Comparison of ENCODE assay signal across 22 cellular contexts in genomic region chr1:216499581-216500272, GRCh38.
DNase-seq lines count a peak whose midpoint lies in the region; ATAC-seq, FAIRE-seq and TF ChIP-seq lines count a peak whose summit lies in the region.
"Had no signal": no experiment of that assay in that cellular context is flagged by ENCODE, and none has a peak within 500 bp of the region (broad histone marks: within the 10 kb centered on the region; RNA-seq: fewer than 3 reads in every experiment).

No MANE protein-coding gene starts in this region.

- H3K4ac ChIP-seq in mesendoderm (ENCODE audit: low read depth, low read length): no peak overlapping the region

- H3K23ac ChIP-seq in mesendoderm (ENCODE audit: low read length): no peak overlapping the region

- TF ChIP-seq CTCF in Calu3 (IDR thresholded peaks at IDR 0.05; ENCODE audit: unreplicated experiment) (no peak), nephron progenitor cell (IDR thresholded peaks at IDR 0.05) (no peak)

- no peak overlapping the region for H3K18ac ChIP-seq in mesendoderm (ENCODE audit: low read length)

- H3K4me2 ChIP-seq in mesendoderm (ENCODE audit: low read length): no peak overlapping the region

- no TSS peak for BruUV-seq in Calu3 (replicated peaks; lab: Mats Ljungman, UMichigan)

- no peaks in the 10 kb centered on the region for H3K79me1 ChIP-seq in mesendoderm (ENCODE audit: low read length)

- H4K5ac ChIP-seq in mesendoderm (ENCODE audit: low read length): no peak overlapping the region

- peak overlapping the region; percentile 49 for H2AFZ ChIP-seq in neuron (ENCODE audit: low read depth, low read length)

- FAIRE-seq in islet of Langerhans (lab: Jason Lieb, UNC): peak; percentile 87
- FAIRE-seq: A204.1, H54 had no signal

- peaks cover 14% of the 10 kb centered on the region for H3K4me1 Mint-ChIP-seq in Calu3 (ENCODE audit: low read depth, unreplicated experiment)
- no peaks in the 10 kb centered on the region for H3K4me1 Mint-ChIP-seq in stimulated activated effector memory CD8-positive, alpha-beta T cell treated with anti-CD3 and anti-CD28 coated beads, Interleukin-12 subunit alpha, Interleukin-12 subunit beta, amount 100 ng/mL, for 72 hours
- H3K4me1 Mint-ChIP-seq in nephron progenitor cell: peaks cover 31% of the 10 kb centered on the region

- H3K27me3 ChIP-seq in neuron (ENCODE audit: insufficient read depth, low read length) (no peaks in the 10 kb centered on the region), mesendoderm (ENCODE audit: insufficient read depth, low read length, poor library complexity) (no peaks in the 10 kb centered on the region)
- H3K27me3 ChIP-seq: MG63, Peyer's patch had no signal

- intact Hi-C loops in Calu3 (cut with micrococcal nuclease; ENCODE audit: unreplicated experiment): no loop called here

- H2BK5ac ChIP-seq in mesendoderm (ENCODE audit: low read length): no peak overlapping the region

- no peaks in the 10 kb centered on the region for H3K9me3 Mint-ChIP-seq in Calu3 (ENCODE audit: low read depth, unreplicated experiment)
- H3K9me3 Mint-ChIP-seq in stimulated activated effector memory CD8-positive, alpha-beta T cell treated with anti-CD3 and anti-CD28 coated beads, Interleukin-12 subunit alpha, Interleukin-12 subunit beta, amount 100 ng/mL, for 72 hours: peaks cover 12% of the 10 kb centered on the region
- H3K9me3 Mint-ChIP-seq in nephron progenitor cell: peaks cover under 1% of the 10 kb centered on the region
- H3K9me3 Mint-ChIP-seq: HFFc6 had no signal

- CTCF ChIA-PET in Calu3 (lab: Charles Lee): interaction anchor here (1.7 kb wide), 1 partner anchor 29 kb away, joined by 5 read pairs; no protein-coding TSS in a partner anchor

- H3K4me3 ChIP-seq in neuron (ENCODE audit: low read length): no peak overlapping the region
- no peak overlapping the region for H3K4me3 ChIP-seq in mesendoderm (ENCODE audit: low read length)
- H3K4me3 ChIP-seq: MG63, Peyer's patch had no signal

- peak; percentile 12 for DNase-seq in Calu3
- DNase-seq in SW480 (ENCODE audit: low spot score): peak; percentile 5
- DNase-seq in stimulated activated effector memory CD8-positive, alpha-beta T cell treated with anti-CD3 and anti-CD28 coated beads, Interleukin-12 subunit alpha, Interleukin-12 subunit beta, amount 100 ng/mL, for 72 hours (ENCODE audit: low spot score in 2 of 2): no peak
- DNase-seq in mesendoderm: no peak
- no peak for DNase-seq in nephron progenitor cell
- DNase-seq: CD4-positive, alpha-beta T cell; DMS79 treated with DMSO at 0.1 percent for 48 hours; HFFc6; Kasumi-1; MG63; NCI-H1048; NCI-H1436 treated with DMSO at 0.1 percent for 48 hours; NCI-H2171; NCI-H446; NK-92 treated with Interleukin-12 subunit alpha and Interleukin-12 subunit beta, amount 100 ng/mL, for 24 hours; Peyer's patch had no signal

- no peak overlapping the region for H2AK5ac ChIP-seq in mesendoderm (ENCODE audit: low read length)

- H4K8ac ChIP-seq in mesendoderm (ENCODE audit: low read depth, low read length): no peak overlapping the region

- H3K27ac ChIP-seq in mesendoderm (ENCODE audit: low read depth, low read length): no peak overlapping the region
- H3K27ac ChIP-seq: Peyer's patch had no signal

- H3K4me1 ChIP-seq in neuron (ENCODE audit: insufficient read depth, low read length) (peaks cover 17% of the 10 kb centered on the region), mesendoderm (ENCODE audit: control insufficient read depth, low read depth, low read length) (no peaks in the 10 kb centered on the region)

- H2BK15ac ChIP-seq in mesendoderm (replicated peaks; ENCODE audit: low read depth): no peak overlapping the region

- H3K36me3 ChIP-seq in neuron (ENCODE audit: insufficient read depth, low read length): no peaks in the 10 kb centered on the region
- H3K36me3 ChIP-seq in mesendoderm (ENCODE audit: control insufficient read depth, insufficient read depth, low read length): no peaks in the 10 kb centered on the region
- H3K36me3 ChIP-seq: MG63, Peyer's patch had no signal

- H3K79me2 ChIP-seq in mesendoderm (ENCODE audit: control insufficient read depth, insufficient read depth, low read length): no peaks in the 10 kb centered on the region

- H3K9ac ChIP-seq in mesendoderm (ENCODE audit: low read length): no peak overlapping the region

- no peak overlapping the region for H2BK120ac ChIP-seq in mesendoderm (ENCODE audit: low read depth, low read length)

- H3K9me3 ChIP-seq in neuron (ENCODE audit: low read length): no peaks in the 10 kb centered on the region
- H3K9me3 ChIP-seq: MG63, Peyer's patch had no signal

- H3K27me3 Mint-ChIP-seq in Calu3 (ENCODE audit: unreplicated experiment): no peaks in the 10 kb centered on the region
- H3K27me3 Mint-ChIP-seq in nephron progenitor cell (ENCODE audit: low read depth, poor library complexity): no peaks in the 10 kb centered on the region
- H3K27me3 Mint-ChIP-seq: CD4-positive, alpha-beta T cell had no signal

- H3K36me3 Mint-ChIP-seq in Calu3 (ENCODE audit: insufficient read depth, unreplicated experiment) (no peaks in the 10 kb centered on the region), nephron progenitor cell (ENCODE audit: low read depth) (no peaks in the 10 kb centered on the region)
- H3K36me3 Mint-ChIP-seq in stimulated activated effector memory CD8-positive, alpha-beta T cell treated with anti-CD3 and anti-CD28 coated beads, Interleukin-12 subunit alpha, Interleukin-12 subunit beta, amount 100 ng/mL, for 72 hours: no peaks in the 10 kb centered on the region

- H3K4me3 Mint-ChIP-seq in Calu3 (ENCODE audit: low read depth, unreplicated experiment): peak overlapping the region; percentile 11
- no peak overlapping the region for H3K4me3 Mint-ChIP-seq in stimulated activated effector memory CD8-positive, alpha-beta T cell treated with anti-CD3 and anti-CD28 coated beads, Interleukin-12 subunit alpha, Interleukin-12 subunit beta, amount 100 ng/mL, for 72 hours
- H3K4me3 Mint-ChIP-seq in nephron progenitor cell: no peak overlapping the region
- H3K4me3 Mint-ChIP-seq: CD4-positive, alpha-beta T cell; HFFc6 had no signal

- H3K27ac Mint-ChIP-seq in Calu3 (ENCODE audit: unreplicated experiment): no peak overlapping the region
- no peak overlapping the region for H3K27ac Mint-ChIP-seq in stimulated activated effector memory CD8-positive, alpha-beta T cell treated with anti-CD3 and anti-CD28 coated beads, Interleukin-12 subunit alpha, Interleukin-12 subunit beta, amount 100 ng/mL, for 72 hours
- no peak overlapping the region for H3K27ac Mint-ChIP-seq in nephron progenitor cell
- H3K27ac Mint-ChIP-seq: CD4-positive, alpha-beta T cell; HFFc6 had no signal

- no CpG with 5 or more reads among the region's 8 CpGs for WGBS in mesendoderm (ENCODE audit: extremely low coverage, insufficient coverage, low lambda C conversion rate)

- ATAC-seq in stimulated activated effector memory CD8-positive, alpha-beta T cell treated with anti-CD3 and anti-CD28 coated beads, Interleukin-12 subunit alpha, Interleukin-12 subunit beta, amount 100 ng/mL, for 72 hours: no peak
- ATAC-seq in HG03039 (IDR thresholded peaks at IDR 0.05; ENCODE audit: unreplicated experiment): no peak
- ATAC-seq: Right ventricle myocardium inferior had no signal

- no peak overlapping the region for H3K56ac ChIP-seq in mesendoderm (ENCODE audit: low read length)

Comparison
In these comparisons a context has a peak if more than half of its experiments do, and no peak if none do; other contexts are left out.
1. DNase-seq: peak in Calu3 (single experiment) and SW480 (single experiment); none in stimulated activated effector memory CD8-positive, alpha-beta T cell treated with anti-CD3 and anti-CD28 coated beads, Interleukin-12 subunit alpha, Interleukin-12 subunit beta, amount 100 ng/mL, for 72 hours (0 of 2), mesendoderm (single experiment) and nephron progenitor cell (single experiment).